Comparison of ENCODE assay signal across 8 cellular contexts in genomic region chr12:68686262-68686594, GRCh38. TPM values are rescaled to one million over a fixed set of nuclear protein-coding genes. Genes with fewer than 3 reads are reported as not detected.
DNase-seq lines count a peak whose midpoint lies in the region; ATAC-seq and TF ChIP-seq lines count a peak whose summit lies in the region.

No MANE protein-coding gene starts in this region.

- no peak for TF ChIP-seq CTCF in kidney epithelial cell (IDR thresholded peaks at IDR 0.05; ENCODE audit: insufficient read depth, low read length, poor library complexity, severe bottlenecking)
- TF ChIP-seq CTCF in testis (IDR thresholded peaks at IDR 0.05), result no peak

- H3K4me1 ChIP-seq in testis, result peaks cover 7% of the 10 kb centered on the region

- no peak for TF ChIP-seq POLR2A in testis (IDR thresholded peaks at IDR 0.05)

- ATAC-seq in GM21825 (IDR thresholded peaks at IDR 0.05; ENCODE audit: unreplicated experiment), result no peak

- H3K36me3 ChIP-seq in kidney epithelial cell (ENCODE audit: control insufficient read depth, insufficient read depth, low read length) (no peaks in the 10 kb centered on the region), testis (ENCODE audit: low read depth, missing control alignments) (no peaks in the 10 kb centered on the region)

- no peaks in the 10 kb centered on the region for H3K9me3 Mint-ChIP-seq in activated CD4-positive, alpha-beta T cell treated with anti-CD3 and anti-CD28 coated beads, Interleukin-2, amount 10 ng/mL, durations not matched to agents 24 days and 14 days
- no peaks in the 10 kb centered on the region for H3K9me3 Mint-ChIP-seq in activated T-helper 2 cell treated with anti-CD3 and anti-CD28 coated beads, Interferon-gamma antibody, Interleukin-2, Interleukin-4, amounts not matched to agents 10 μg/mL and 5 μg/mL and 100 μg/mL, durations not matched to agents 14 hours and 24 hours and 36 hours

- H3K27me3 ChIP-seq in kidney epithelial cell (ENCODE audit: control insufficient read depth, insufficient read depth, low read length) (no peaks in the 10 kb centered on the region), testis (no peaks in the 10 kb centered on the region)

- H3K27me3 Mint-ChIP-seq in activated CD4-positive, alpha-beta T cell treated with anti-CD3 and anti-CD28 coated beads, Interleukin-2, amount 10 ng/mL, durations not matched to agents 24 days and 14 days, result no peaks in the 10 kb centered on the region
- no peaks in the 10 kb centered on the region for H3K27me3 Mint-ChIP-seq in activated T-helper 2 cell treated with anti-CD3 and anti-CD28 coated beads, Interferon-gamma antibody, Interleukin-2, Interleukin-4, amounts not matched to agents 10 μg/mL and 5 μg/mL and 100 μg/mL, durations not matched to agents 14 hours and 24 hours and 36 hours (ENCODE audit: low read depth)

- intact Hi-C loops in activated CD4-positive, alpha-beta T cell treated with anti-CD3 and anti-CD28 coated beads, Interleukin-2, amount 10 ng/mL, durations not matched to agents 24 days and 14 days (cut with micrococcal nuclease), result loop anchor here (1.0 to 5.0 kb wide), 8 partner anchors 8 to 321 kb away; partner anchors contain the start of genes RAP1B and SLC35E3
- intact Hi-C loops in activated T-helper 2 cell treated with anti-CD3 and anti-CD28 coated beads, Interferon-gamma antibody, Interleukin-2, Interleukin-4, amounts not matched to agents 10 μg/mL and 5 μg/mL and 100 μg/mL, durations not matched to agents 14 hours and 24 hours and 36 hours (cut with micrococcal nuclease), result loop anchor here (1.0 to 5.0 kb wide), 9 partner anchors 11 to 353 kb away; partner anchors contain the start of genes MDM1, MDM2, RAP1B and SLC35E3
- intact Hi-C loops in testis (cut with DNase I; ENCODE audit: low total_unique reads), result loop anchor here (10.0 kb wide), 1 partner anchor 71 kb away; the partner anchor contains the start of gene RAP1B

- WGBS in testis, 2 donors, result 22 to 32% methylated on average over 3 of the region's 3 CpGs

- H3K9me3 ChIP-seq in testis, result no peaks in the 10 kb centered on the region

- peaks cover 17% of the 10 kb centered on the region for H3K36me3 Mint-ChIP-seq in activated CD4-positive, alpha-beta T cell treated with anti-CD3 and anti-CD28 coated beads, Interleukin-2, amount 10 ng/mL, durations not matched to agents 24 days and 14 days (ENCODE audit: low read depth)
- peaks cover 16% of the 10 kb centered on the region for H3K36me3 Mint-ChIP-seq in activated T-helper 2 cell treated with anti-CD3 and anti-CD28 coated beads, Interferon-gamma antibody, Interleukin-2, Interleukin-4, amounts not matched to agents 10 μg/mL and 5 μg/mL and 100 μg/mL, durations not matched to agents 14 hours and 24 hours and 36 hours (ENCODE audit: low read depth)

- H3K4me3 Mint-ChIP-seq in activated CD4-positive, alpha-beta T cell treated with anti-CD3 and anti-CD28 coated beads, Interleukin-2, amount 10 ng/mL, durations not matched to agents 24 days and 14 days, result peak overlapping the region; percentile 95
- H3K4me3 Mint-ChIP-seq in activated T-helper 2 cell treated with anti-CD3 and anti-CD28 coated beads, Interferon-gamma antibody, Interleukin-2, Interleukin-4, amounts not matched to agents 10 μg/mL and 5 μg/mL and 100 μg/mL, durations not matched to agents 14 hours and 24 hours and 36 hours (ENCODE audit: low read depth), result peak overlapping the region; percentile 93

- H3K27ac Mint-ChIP-seq in activated CD4-positive, alpha-beta T cell treated with anti-CD3 and anti-CD28 coated beads, Interleukin-2, amount 10 ng/mL, durations not matched to agents 24 days and 14 days, result peak overlapping the region; percentile 92
- peak overlapping the region; percentile 93 for H3K27ac Mint-ChIP-seq in activated T-helper 2 cell treated with anti-CD3 and anti-CD28 coated beads, Interferon-gamma antibody, Interleukin-2, Interleukin-4, amounts not matched to agents 10 μg/mL and 5 μg/mL and 100 μg/mL, durations not matched to agents 14 hours and 24 hours and 36 hours

- peaks cover 33% of the 10 kb centered on the region for H3K4me1 Mint-ChIP-seq in activated CD4-positive, alpha-beta T cell treated with anti-CD3 and anti-CD28 coated beads, Interleukin-2, amount 10 ng/mL, durations not matched to agents 24 days and 14 days
- H3K4me1 Mint-ChIP-seq in activated T-helper 2 cell treated with anti-CD3 and anti-CD28 coated beads, Interferon-gamma antibody, Interleukin-2, Interleukin-4, amounts not matched to agents 10 μg/mL and 5 μg/mL and 100 μg/mL, durations not matched to agents 14 hours and 24 hours and 36 hours (ENCODE audit: low read depth), result peaks cover 31% of the 10 kb centered on the region

- no peak for DNase-seq in activated CD4-positive, alpha-beta T cell treated with anti-CD3 and anti-CD28 coated beads, Interleukin-2, amount 10 ng/mL, durations not matched to agents 24 days and 14 days
- no peak for DNase-seq in activated CD4-positive, alpha-beta T cell treated with anti-CD3 and anti-CD28 coated beads for 48 hours
- DNase-seq in activated T-helper 2 cell treated with anti-CD3 and anti-CD28 coated beads, Interferon-gamma antibody, Interleukin-2, Interleukin-4, amounts not matched to agents 10 μg/mL and 5 μg/mL and 100 μg/mL, durations not matched to agents 14 hours and 24 hours and 36 hours (ENCODE audit: low spot score), result no peak
- DNase-seq in kidney epithelial cell (ENCODE audit: low read depth) (no peak), testis (no peak), iPS-NIHi7 (ENCODE audit: extremely low spot score) (no peak), NCI-H345 treated with DMSO at 0.1 percent for 48 hours (lab: John Stamatoyannopoulos, UW; ENCODE audit: unreplicated experiment) (no peak)

- peak overlapping the region; percentile 11 for H3K4me3 ChIP-seq in kidney epithelial cell (ENCODE audit: low read depth, low read length)
- peak overlapping the region; percentile 89 to 95 for H3K4me3 ChIP-seq in testis

- H3K27ac ChIP-seq in testis, result peak overlapping the region; percentile 55 to 75

RNA-seq across cellular contexts. Expression of gene NUP107, which starts 0.6 kb away (rescaled TPM):
- total RNA-seq in activated CD4-positive, alpha-beta T cell treated with anti-CD3 and anti-CD28 coated beads, Interleukin-2, amount 10 ng/mL, durations not matched to agents 24 days and 14 days, result 127 and 128 TPM in 2 replicates
- total RNA-seq in activated T-helper 2 cell treated with anti-CD3 and anti-CD28 coated beads, Interferon-gamma antibody, Interleukin-2, Interleukin-4, amounts not matched to agents 10 μg/mL and 5 μg/mL and 100 μg/mL, durations not matched to agents 14 hours and 24 hours and 36 hours, result 101 and 106 TPM in 2 replicates
- total RNA-seq in kidney epithelial cell, result 39.1 and 51.1 TPM in 2 replicates
- 10 to 100 TPM; 63.4 to 76.1 TPM for total RNA-seq in testis
- polyA plus RNA-seq in testis (ENCODE audit: insufficient read depth, low read depth, low replicate concordance), result 40.3 TPM

RNA-seq across cellular contexts. Expression of gene SLC35E3, which starts 59.7 kb away (rescaled TPM):
- total RNA-seq in activated CD4-positive, alpha-beta T cell treated with anti-CD3 and anti-CD28 coated beads, Interleukin-2, amount 10 ng/mL, durations not matched to agents 24 days and 14 days, result 3.8 and 4.2 TPM in 2 replicates
- total RNA-seq in activated T-helper 2 cell treated with anti-CD3 and anti-CD28 coated beads, Interferon-gamma antibody, Interleukin-2, Interleukin-4, amounts not matched to agents 10 μg/mL and 5 μg/mL and 100 μg/mL, durations not matched to agents 14 hours and 24 hours and 36 hours, result 6.3 and 9.4 TPM in 2 replicates
- total RNA-seq in kidney epithelial cell, result 4.3 and 11.4 TPM in 2 replicates
- total RNA-seq in testis, result 1 to 10 TPM; 5.2 to 7.1 TPM
- 9.3 TPM for polyA plus RNA-seq in testis (ENCODE audit: insufficient read depth, low read depth, low replicate concordance)
